8 cellular contexts compared by ENCODE assay signal in the genomic region with DNA sequence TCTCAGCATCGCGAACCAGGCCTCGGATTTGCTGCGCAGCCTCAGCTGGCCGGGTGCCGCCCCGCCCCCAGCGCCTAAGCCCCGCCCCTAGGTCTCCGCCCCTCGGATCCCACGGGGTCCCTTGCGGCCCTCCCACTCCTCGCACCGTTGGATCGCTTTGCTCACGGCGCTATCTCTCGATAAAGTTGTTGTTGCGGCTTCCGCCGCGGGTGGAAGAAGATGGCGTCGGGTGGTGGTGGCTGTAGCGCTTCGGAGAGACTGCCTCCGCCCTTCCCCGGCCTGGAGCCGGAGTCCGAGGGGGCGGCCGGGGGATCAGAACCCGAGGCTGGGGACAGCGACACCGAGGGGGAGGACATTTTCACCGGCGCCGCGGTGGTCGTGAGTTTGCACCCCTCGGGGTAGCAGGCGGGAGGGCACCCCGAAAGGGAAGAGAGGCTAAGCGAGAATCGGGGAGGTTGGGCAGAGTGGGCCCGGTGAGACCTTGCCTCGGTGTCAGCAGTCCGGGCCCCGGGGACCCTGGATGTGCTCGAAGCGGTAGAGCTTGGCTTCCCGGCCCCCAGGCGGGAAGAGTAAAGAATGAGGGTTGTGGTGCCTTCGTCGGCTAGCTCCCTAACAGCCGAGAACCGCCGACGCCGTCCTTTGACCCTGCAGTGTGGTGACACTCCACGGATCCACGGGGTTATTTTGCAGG. TPM values are rescaled to one million over a fixed set of nuclear protein-coding genes. Genes with fewer than 3 reads are reported as not detected.
DNase-seq lines count a peak whose midpoint lies in the region; ATAC-seq and TF ChIP-seq lines count a peak whose summit lies in the region.

A gene with protein sequence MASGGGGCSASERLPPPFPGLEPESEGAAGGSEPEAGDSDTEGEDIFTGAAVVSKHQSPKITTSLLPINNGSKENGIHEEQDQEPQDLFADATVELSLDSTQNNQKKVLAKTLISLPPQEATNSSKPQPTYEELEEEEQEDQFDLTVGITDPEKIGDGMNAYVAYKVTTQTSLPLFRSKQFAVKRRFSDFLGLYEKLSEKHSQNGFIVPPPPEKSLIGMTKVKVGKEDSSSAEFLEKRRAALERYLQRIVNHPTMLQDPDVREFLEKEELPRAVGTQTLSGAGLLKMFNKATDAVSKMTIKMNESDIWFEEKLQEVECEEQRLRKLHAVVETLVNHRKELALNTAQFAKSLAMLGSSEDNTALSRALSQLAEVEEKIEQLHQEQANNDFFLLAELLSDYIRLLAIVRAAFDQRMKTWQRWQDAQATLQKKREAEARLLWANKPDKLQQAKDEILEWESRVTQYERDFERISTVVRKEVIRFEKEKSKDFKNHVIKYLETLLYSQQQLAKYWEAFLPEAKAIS (plus strand): TSS at position 188 of the 691 bp plus-strand sequence. CDS start 32 bp downstream, at position 220.

- H3K36me3 ChIP-seq in kidney epithelial cell (ENCODE audit: control insufficient read depth, insufficient read depth, low read length), result no peaks in the 10 kb centered on the region

- no peaks in the 10 kb centered on the region for H3K36me3 Mint-ChIP-seq in chondrocyte (ENCODE audit: low read depth)

- H3K27me3 ChIP-seq in kidney epithelial cell (ENCODE audit: control insufficient read depth, insufficient read depth, low read length), result no peaks in the 10 kb centered on the region

- H3K27me3 Mint-ChIP-seq in chondrocyte (ENCODE audit: low read depth), result no peaks in the 10 kb centered on the region

- H3K27ac Mint-ChIP-seq in chondrocyte (ENCODE audit: unreplicated experiment), result peak within 1 kb of the TSS; percentile 98

- H3K9me3 Mint-ChIP-seq in chondrocyte (ENCODE audit: low read depth), result no peaks in the 10 kb centered on the region

- TF ChIP-seq CTCF in chondrocyte (IDR thresholded peaks at IDR 0.05), result no peak
- TF ChIP-seq CTCF in kidney epithelial cell (IDR thresholded peaks at IDR 0.05; ENCODE audit: insufficient read depth, low read length, poor library complexity, severe bottlenecking), result no peak

- peaks cover 52% of the 10 kb centered on the region for H3K4me1 Mint-ChIP-seq in chondrocyte (ENCODE audit: low read depth)

- peak within 1 kb of the TSS; percentile 76 for H3K4me3 ChIP-seq in kidney epithelial cell (ENCODE audit: low read depth, low read length)

- peak within 1 kb of the TSS; percentile 93 for H3K4me3 Mint-ChIP-seq in chondrocyte (ENCODE audit: unreplicated experiment)

- ATAC-seq in GM19035 (IDR thresholded peaks at IDR 0.05; ENCODE audit: unreplicated experiment) (peak; percentile 49), HG03457 (IDR thresholded peaks at IDR 0.05; ENCODE audit: unreplicated experiment) (peak; percentile 41)

- DNase-seq in AG08396 (ENCODE audit: low spot score) (peak; percentile 93), NCI-H526 (lab: John Stamatoyannopoulos, UW) (peak; percentile 93 to 97), chondrocyte (ENCODE audit: low spot score) (peak; percentile 96), kidney epithelial cell (ENCODE audit: low read depth) (peak; percentile 63)
- DNase-seq in activated CD4-positive, alpha-beta T cell treated with anti-CD3 and anti-CD28 coated beads for 4 hours, result peak; percentile 94 to 97
- peak; percentile 88 to 99 for DNase-seq in stimulated activated CD4-positive, alpha-beta T cell treated with anti-CD3 and anti-CD28 coated beads, Interleukin-15, amount 100 ng/mL, for 1 hour (ENCODE audit: low read depth in 1 of 2, low spot score in 1 of 2)

RNA-seq across cellular contexts. Expression of the gene that starts here (rescaled TPM):
- total RNA-seq in chondrocyte (71.3 to 95.0 TPM (median 72.2 TPM) in 3 replicates), kidney epithelial cell (31.4 and 38.1 TPM in 2 replicates)

Comparison
In these comparisons a context has a peak if more than half of its experiments do, and no peak if none do; other contexts are left out.
1. Peak in every context shown above with its lines: DNase-seq, ATAC-seq and H3K4me3 ChIP-seq.